ENCODE assay signal across 6 cellular contexts in the genomic region with DNA sequence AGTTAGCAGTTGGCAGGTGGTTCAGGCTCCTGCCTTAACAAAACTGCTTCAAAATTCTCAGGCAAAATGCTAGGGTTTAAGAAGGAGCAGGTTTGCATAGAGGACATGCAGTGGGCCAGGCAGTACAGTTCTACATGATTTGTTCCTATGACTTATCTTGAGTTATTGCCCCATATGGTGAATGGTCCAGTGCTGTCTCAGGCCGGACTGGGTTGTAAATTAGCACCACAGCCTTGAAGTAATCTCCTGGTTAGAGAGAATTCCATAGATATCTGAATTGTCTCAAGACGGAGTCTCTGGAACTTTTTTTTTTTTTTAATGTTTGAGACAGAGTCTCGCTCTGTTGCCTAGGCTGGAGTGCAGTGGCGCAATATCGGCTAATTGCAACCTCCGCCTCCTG.
"Had no signal": no experiment of that assay in that cellular context is flagged by ENCODE, and none has a peak within 500 bp of the region (broad histone marks: within the 10 kb centered on the region; RNA-seq: fewer than 3 reads in every experiment).

No MANE protein-coding gene starts in this region.

- H3K9me3 Mint-ChIP-seq: GM23338, H9, IgD-negative memory B cell had no signal

- H3K4me3 ChIP-seq: GM23338 had no signal

- H3K4me1 Mint-ChIP-seq: IgD-negative memory B cell had no signal

- DNase-seq: H9, HCEC 1CT had no signal

- H3K4me3 Mint-ChIP-seq: GM23338, H9, IgD-negative memory B cell had no signal

- ATAC-seq: GM23338, HepG2 had no signal

- H3K36me3 Mint-ChIP-seq: IgD-negative memory B cell had no signal

- H3K27ac Mint-ChIP-seq: GM23338, IgD-negative memory B cell had no signal

- H3K27ac ChIP-seq: HL-60 had no signal

- H3K27me3 Mint-ChIP-seq: IgD-negative memory B cell had no signal
